In genomic region chr2:217014298-217015116, GRCh38 we compare ENCODE assay signal across 2 cellular contexts.
TF ChIP-seq lines count a peak whose summit lies in the region.

No MANE protein-coding gene starts in this region.

TF ChIP-seq in IMR-90, 13 proteins besides CTCF, POLR2A, EP300 and RAD21:
- TF ChIP-seq RFX5 (IDR thresholded peaks at IDR 0.05; ENCODE audit: low read depth, low read length) (no peak), CEBPB (IDR thresholded peaks at IDR 0.05; ENCODE audit: low read depth, low read length) (no peak), FOS (IDR thresholded peaks at IDR 0.05; ENCODE audit: low read depth, low read length) (no peak), RCOR1 (IDR thresholded peaks at IDR 0.05; ENCODE audit: insufficient replicate concordance, low read length) (no peak), SMC3 (IDR thresholded peaks at IDR 0.05; ENCODE audit: low read depth, low read length) (no peak), CHD1 (IDR thresholded peaks at IDR 0.05; ENCODE audit: low read depth, low read length) (no peak), NFE2L2 (IDR thresholded peaks at IDR 0.05; ENCODE audit: low read depth, low read length) (no peak), USF2 (IDR thresholded peaks at IDR 0.05; ENCODE audit: low read depth, low read length) (no peak), MAFK (IDR thresholded peaks at IDR 0.05; ENCODE audit: low read depth, low read length) (no peak), BHLHE40 (IDR thresholded peaks at IDR 0.05; ENCODE audit: low read depth, low read length) (no peak), MAZ (IDR thresholded peaks at IDR 0.05; ENCODE audit: borderline replicate concordance, low read depth, low read length) (no peak), ELK1 (IDR thresholded peaks at IDR 0.05; ENCODE audit: borderline replicate concordance, low read depth, low read length) (no peak), MXI1 (IDR thresholded peaks at IDR 0.05; ENCODE audit: borderline replicate concordance, low read depth, low read length) (no peak)

TF ChIP-seq in H1, 55 proteins besides CTCF, POLR2A, EP300 and RAD21:
- peak; percentile 53; the same call in 1 of the 2 replicates for TF ChIP-seq TEAD4 (IDR thresholded peaks at IDR 0.05; ENCODE audit: low read depth, low read length)
- TF ChIP-seq PHF8 (conservative IDR thresholded peaks at IDR 0.05; ENCODE audit: low read depth, low read length), result no peak
- no peak for TF ChIP-seq SIN3A (conservative IDR thresholded peaks at IDR 0.05 in 1 of 2, IDR thresholded peaks at IDR 0.05 in 1 of 2; ENCODE audit: low read depth in 1 of 2, low read length in 2 of 2)
- no peak for TF ChIP-seq ATF2 (IDR thresholded peaks at IDR 0.05; ENCODE audit: low read length)
